ENCODE assay signal across 14 cellular contexts in the genomic region with DNA sequence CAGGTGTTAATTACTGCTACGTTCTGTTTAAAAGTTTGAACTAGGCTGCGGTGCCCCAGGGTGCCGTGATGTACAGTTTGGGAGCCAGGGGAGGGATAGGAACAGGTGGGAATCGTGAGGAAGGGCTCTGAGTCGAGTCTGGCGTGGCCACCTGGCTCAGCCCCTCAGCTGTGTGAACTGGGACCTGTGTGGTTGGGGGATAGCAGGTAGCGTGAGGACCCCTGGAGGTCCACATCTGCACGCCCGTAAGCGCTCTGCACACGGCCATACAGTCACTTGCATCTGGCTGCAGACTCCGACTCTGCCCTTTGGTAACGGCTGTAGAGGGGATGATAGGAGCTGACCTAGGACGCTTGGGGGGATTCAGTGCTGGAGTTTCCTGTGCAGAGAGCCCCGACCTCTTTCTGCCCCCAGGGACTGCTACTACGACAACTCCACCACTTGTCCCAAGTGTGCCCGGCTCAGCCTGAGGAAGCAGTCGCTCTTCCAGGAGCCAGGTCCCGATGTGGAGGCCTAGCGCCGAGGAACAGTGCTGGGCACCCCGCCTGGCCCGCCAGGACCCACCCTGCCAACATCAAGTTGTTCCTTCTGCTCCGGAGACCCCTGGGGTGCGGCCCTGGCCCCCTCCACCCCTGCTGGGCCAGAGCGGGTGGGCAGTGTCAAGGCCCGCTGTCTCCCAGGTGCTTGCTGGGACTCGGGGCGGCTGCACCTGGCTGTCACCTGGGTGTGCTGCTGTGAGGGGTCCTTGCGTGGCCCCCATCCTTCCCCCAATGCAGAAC. TPM values are rescaled to one million over a fixed set of nuclear protein-coding genes. Genes with fewer than 3 reads are reported as not detected.
DNase-seq lines count a peak whose midpoint lies in the region; ATAC-seq and TF ChIP-seq lines count a peak whose summit lies in the region.
"Had no signal": no experiment of that assay in that cellular context is flagged by ENCODE, and none has a peak within 500 bp of the region (broad histone marks: within the 10 kb centered on the region; RNA-seq: fewer than 3 reads in every experiment).

No MANE protein-coding gene starts in this region.

- dilution Hi-C loops in mammary epithelial cell (cut with HindIII; ENCODE audit: low sequenced_read_pairs), result no loop called here

- H3K23ac ChIP-seq in neuronal stem cell (ENCODE audit: low read depth, low read length, poor library complexity), result no peak overlapping the region

- H4K91ac ChIP-seq in neuronal stem cell (ENCODE audit: low read depth, low read length, poor library complexity), result no peak overlapping the region

- no peaks in the 10 kb centered on the region for H4K20me1 ChIP-seq in mammary epithelial cell (ENCODE audit: insufficient read depth, low read length)

- no peak overlapping the region for H3K4me3 Mint-ChIP-seq in stimulated activated naive CD8-positive, alpha-beta T cell treated with anti-CD3 and anti-CD28 coated beads, Interleukin-15, amount 100 ng/mL, for 72 hours
- H3K4me3 Mint-ChIP-seq in stimulated activated naive B cell treated with anti-CD40 and anti-IgM and Interleukin-4, amounts not matched to agents 10 μg/mL and 1 μg/mL and 100 μg/mL, for 72 hours, result no peak overlapping the region
- H3K4me3 Mint-ChIP-seq: B cell; CD4-positive, alpha-beta memory T cell had no signal

- peak; percentile 28 for ATAC-seq in stimulated activated naive CD8-positive, alpha-beta T cell treated with anti-CD3 and anti-CD28 coated beads, Interleukin-15, amount 100 ng/mL, for 72 hours
- no peak for ATAC-seq in stimulated activated naive CD8-positive, alpha-beta T cell treated with anti-CD3 and anti-CD28 coated beads, Interleukin-15, Interleukin-2, amounts not matched to agents 100 U/mL and 50 U/mL, for 24 hours
- ATAC-seq in esophagus mucosa, result peak; percentile 7
- ATAC-seq in stimulated activated naive B cell treated with anti-CD40 and anti-IgM and Interleukin-4, amounts not matched to agents 10 μg/mL and 1 μg/mL and 100 μg/mL, for 72 hours (replicated peaks), result no peak
- ATAC-seq: GM12878, HCT116 had no signal

- H3K79me1 ChIP-seq in neuronal stem cell (ENCODE audit: low read depth, low read length), result peaks cover 2% of the 10 kb centered on the region

- no TSS peak for BruUV-seq in mammary epithelial cell (replicated peaks; lab: Mats Ljungman, UMichigan)

- H3K36me3 Mint-ChIP-seq in stimulated activated naive B cell treated with anti-CD40 and anti-IgM and Interleukin-4, amounts not matched to agents 10 μg/mL and 1 μg/mL and 100 μg/mL, for 72 hours, result peaks cover 17 to 39% of the 10 kb centered on the region in 2 donors

- H3K4me2 ChIP-seq in neuronal stem cell (ENCODE audit: insufficient read depth, low read length, poor library complexity, severe bottlenecking) (no peak overlapping the region), mammary epithelial cell (ENCODE audit: insufficient read depth, low read depth, low read length) (no peak overlapping the region)

- H2BK12ac ChIP-seq in neuronal stem cell (ENCODE audit: low read length), result peak overlapping the region; percentile 41

- H3K9ac ChIP-seq in neuronal stem cell (ENCODE audit: low read depth, low read length, poor library complexity) (peak overlapping the region; percentile 21), mammary epithelial cell (ENCODE audit: insufficient read depth, low read length) (no peak overlapping the region)

- no peak overlapping the region for H3K27ac Mint-ChIP-seq in stimulated activated naive CD8-positive, alpha-beta T cell treated with anti-CD3 and anti-CD28 coated beads, Interleukin-15, amount 100 ng/mL, for 72 hours
- H3K27ac Mint-ChIP-seq in stimulated activated naive B cell treated with anti-CD40 and anti-IgM and Interleukin-4, amounts not matched to agents 10 μg/mL and 1 μg/mL and 100 μg/mL, for 72 hours, result no peak overlapping the region
- H3K27ac Mint-ChIP-seq: B cell had no signal

- H3K27me3 ChIP-seq in neuronal stem cell (ENCODE audit: control insufficient read depth in 3 of 3, insufficient read depth in 3 of 3, low read depth in 1 of 3, low read length in 3 of 3) (no peaks in the 10 kb centered on the region), mammary epithelial cell (ENCODE audit: insufficient read depth, low read length) (no peaks in the 10 kb centered on the region)

- H3K9me3 ChIP-seq in neuronal stem cell (replicated peaks in 1 of 2; ENCODE audit: control insufficient read depth in 2 of 2, insufficient read depth in 1 of 2, low read depth in 1 of 2, low read length in 2 of 2), result peaks cover 7 to 9% of the 10 kb centered on the region in 2 donors
- H3K9me3 ChIP-seq in mammary epithelial cell (replicated peaks; ENCODE audit: insufficient read depth, low read length), result no peaks in the 10 kb centered on the region

- no peaks in the 10 kb centered on the region for H3K27me3 Mint-ChIP-seq in stimulated activated naive CD8-positive, alpha-beta T cell treated with anti-CD3 and anti-CD28 coated beads, Interleukin-15, amount 100 ng/mL, for 72 hours
- no peaks in the 10 kb centered on the region for H3K27me3 Mint-ChIP-seq in stimulated activated naive B cell treated with anti-CD40 and anti-IgM and Interleukin-4, amounts not matched to agents 10 μg/mL and 1 μg/mL and 100 μg/mL, for 72 hours
- H3K27me3 Mint-ChIP-seq: B cell; CD4-positive, alpha-beta memory T cell had no signal

- H2AFZ ChIP-seq in neuronal stem cell (ENCODE audit: low read length) (no peak overlapping the region), mammary epithelial cell (ENCODE audit: low read depth, low read length) (no peak overlapping the region)

- H4K8ac ChIP-seq in neuronal stem cell (ENCODE audit: low read depth, low read length), result no peak overlapping the region

- WGBS in neuronal stem cell (ENCODE audit: extremely low coverage in 2 of 2, insufficient read length in 2 of 2, insufficient replicate concordance in 1 of 2), 2 donors, result no CpG with 5 or more reads among the region's 30 CpGs
- WGBS in mammary epithelial cell (ENCODE audit: low coverage, missing lambda C conversion rate), result 85% methylated on average over 29 of the region's 30 CpGs

- H3K4me1 Mint-ChIP-seq in stimulated activated naive CD8-positive, alpha-beta T cell treated with anti-CD3 and anti-CD28 coated beads, Interleukin-15, amount 100 ng/mL, for 72 hours, result peaks cover 6% of the 10 kb centered on the region
- H3K4me1 Mint-ChIP-seq in stimulated activated naive B cell treated with anti-CD40 and anti-IgM and Interleukin-4, amounts not matched to agents 10 μg/mL and 1 μg/mL and 100 μg/mL, for 72 hours, result peaks cover 7 to 29% of the 10 kb centered on the region in 2 donors

- no peak overlapping the region for H3K14ac ChIP-seq in neuronal stem cell (ENCODE audit: low read length)

- H3K36me3 ChIP-seq in neuronal stem cell (replicated peaks in 1 of 2; ENCODE audit: control insufficient read depth in 2 of 2, insufficient read depth in 2 of 2, low read length in 2 of 2), result peaks cover 15 to 51% of the 10 kb centered on the region in 2 donors
- no peaks in the 10 kb centered on the region for H3K36me3 ChIP-seq in mammary epithelial cell (ENCODE audit: insufficient read depth, low read length)

- H3K4me1 ChIP-seq in neuronal stem cell (ENCODE audit: control insufficient read depth in 2 of 2, insufficient read depth in 1 of 2, low read depth in 1 of 2, low read length in 2 of 2) (peaks cover 11 to 12% of the 10 kb centered on the region in 2 donors), mammary epithelial cell (ENCODE audit: insufficient read depth, low read length) (no peaks in the 10 kb centered on the region)

- H2BK120ac ChIP-seq in neuronal stem cell (ENCODE audit: low read depth, low read length), result no peak overlapping the region

- H2BK15ac ChIP-seq in neuronal stem cell (ENCODE audit: low read length), result no peak overlapping the region

- no peak overlapping the region for H3K18ac ChIP-seq in neuronal stem cell (ENCODE audit: low read length)

- no peak overlapping the region for H2BK5ac ChIP-seq in neuronal stem cell (ENCODE audit: low read length)

- in situ Hi-C loops in mammary epithelial cell (cut with MboI; ENCODE audit: low sequenced_read_pairs in 2 of 2), result no loop called here

- H3K4me3 ChIP-seq in neuronal stem cell (ENCODE audit: low read length in 2 of 2) (no peak overlapping the region), mammary epithelial cell (replicated peaks in 1 of 3; ENCODE audit: insufficient read depth in 1 of 3, low read depth in 2 of 3, low read length in 3 of 3) (no peak overlapping the region)
- H3K4me3 ChIP-seq: GM12878 had no signal

- intact Hi-C loops in mammary epithelial cell (cut with micrococcal nuclease), result no loop called here

- peaks cover 5% of the 10 kb centered on the region for H3K79me2 ChIP-seq in mammary epithelial cell (ENCODE audit: insufficient read depth, low read length)

- no peak overlapping the region for H3K4ac ChIP-seq in neuronal stem cell (ENCODE audit: low read length)

- H2AK5ac ChIP-seq in neuronal stem cell (ENCODE audit: low read depth, low read length), result no peak overlapping the region

- no peak for TF ChIP-seq CTCF in mammary epithelial cell (conservative IDR thresholded peaks at IDR 0.05 in 1 of 2, IDR thresholded peaks at IDR 0.05 in 1 of 2; ENCODE audit: extremely low read depth in 1 of 2, insufficient read depth in 1 of 2, low read depth in 1 of 2, low read length in 2 of 2)

- H3K9me3 Mint-ChIP-seq in stimulated activated naive CD8-positive, alpha-beta T cell treated with anti-CD3 and anti-CD28 coated beads, Interleukin-15, amount 100 ng/mL, for 72 hours, result no peaks in the 10 kb centered on the region
- no peaks in the 10 kb centered on the region for H3K9me3 Mint-ChIP-seq in stimulated activated naive B cell treated with anti-CD40 and anti-IgM and Interleukin-4, amounts not matched to agents 10 μg/mL and 1 μg/mL and 100 μg/mL, for 72 hours
- H3K9me3 Mint-ChIP-seq: CD4-positive, alpha-beta memory T cell had no signal

- DNase-seq in stimulated activated naive CD8-positive, alpha-beta T cell treated with anti-CD3 and anti-CD28 coated beads, Interleukin-15, amount 100 ng/mL, for 72 hours, result no peak
- no peak for DNase-seq in stimulated activated naive CD8-positive, alpha-beta T cell treated with anti-CD3 and anti-CD28 coated beads, Interleukin-15, Interleukin-2, amounts not matched to agents 100 U/mL and 50 U/mL, for 24 hours
- no peak for DNase-seq in neuronal stem cell (ENCODE audit: low spot score)
- DNase-seq in mammary epithelial cell, result no peak
- no peak for DNase-seq in NCI-H345 treated with DMSO at 0.1 percent for 48 hours (lab: John Stamatoyannopoulos, UW; ENCODE audit: unreplicated experiment)
- no peak for DNase-seq in stimulated activated naive B cell treated with anti-CD40 and anti-IgM and Interleukin-4, amounts not matched to agents 10 μg/mL and 1 μg/mL and 100 μg/mL, for 72 hours
- no peak for DNase-seq in hippocampal formation (lab: John Stamatoyannopoulos, UW)
- DNase-seq: CD4-positive, alpha-beta memory T cell; DMS79 had no signal

- CTCF ChIA-PET in mammary epithelial cell (lab: Charles Lee; ENCODE audit: low non-redundant PET), result no interaction called here

- H3K27ac ChIP-seq in neuronal stem cell (replicated peaks; ENCODE audit: low read length) (no peak overlapping the region), mammary epithelial cell (ENCODE audit: insufficient read depth, low read depth, low read length) (no peak overlapping the region)
- H3K27ac ChIP-seq: C4-2B had no signal

RNA-seq across cellular contexts. Expression of a gene that starts 17.1 kb away (rescaled TPM):
- total RNA-seq in esophagus mucosa, result 29.9 TPM
- polyA plus RNA-seq in neuronal stem cell (2013, experiment 1 of 2), result 52.9 TPM
- 52.2 TPM for polyA plus RNA-seq in neuronal stem cell (2013, experiment 2 of 2)
- total RNA-seq in mammary epithelial cell, result 10 to 100 TPM; 68.3 to 96.1 TPM
- polyA plus RNA-seq in mammary epithelial cell, result 115 TPM
- polyA minus RNA-seq in mammary epithelial cell, result 45.0 TPM

RNA-seq across cellular contexts. Expression of a gene that starts 42.5 kb away (rescaled TPM):
- total RNA-seq in esophagus mucosa (22.0 TPM), mammary epithelial cell (100 to 1,000 TPM in 1 of 2 donors, 10 to 100 TPM in 1; 99.5 to 103 TPM)
- 121 TPM for polyA plus RNA-seq in neuronal stem cell (2013, experiment 1 of 2)
- polyA plus RNA-seq in neuronal stem cell (2013, experiment 2 of 2), result 119 TPM
- polyA plus RNA-seq in mammary epithelial cell, result 110 TPM
- 135 TPM for polyA minus RNA-seq in mammary epithelial cell
- polyA plus RNA-seq: CD4-positive, alpha-beta memory T cell had no signal

RNA-seq across cellular contexts. Expression of a gene that starts 47.0 kb away (rescaled TPM):
- 1.6 TPM for total RNA-seq in esophagus mucosa
- polyA plus RNA-seq in neuronal stem cell (2013, experiment 1 of 2), result 2.1 TPM
- 2.1 TPM for polyA plus RNA-seq in neuronal stem cell (2013, experiment 2 of 2)
- total RNA-seq in mammary epithelial cell, result 1 to 10 TPM; 1.7 to 6.8 TPM
- 1.7 TPM for polyA plus RNA-seq in mammary epithelial cell
- not detected for polyA minus RNA-seq in mammary epithelial cell

RNA-seq across cellular contexts. Expression of a gene that starts 53.6 kb away (rescaled TPM):
- 13.9 TPM for total RNA-seq in esophagus mucosa
- 35.6 TPM for polyA plus RNA-seq in neuronal stem cell (2013, experiment 1 of 2)
- polyA plus RNA-seq in neuronal stem cell (2013, experiment 2 of 2), result 34.0 TPM
- total RNA-seq in mammary epithelial cell, result 1 to 10 TPM; 3.5 to 4.1 TPM
- 3.9 TPM for polyA plus RNA-seq in mammary epithelial cell
- polyA minus RNA-seq in mammary epithelial cell, result 0.57 TPM

Comparison
In these comparisons a context has a peak if more than half of its experiments do, and no peak if none do; other contexts are left out.
1. ATAC-seq: peak in stimulated activated naive CD8-positive, alpha-beta T cell treated with anti-CD3 and anti-CD28 coated beads, Interleukin-15, amount 100 ng/mL, for 72 hours (single experiment) and esophagus mucosa (single experiment); none in stimulated activated naive CD8-positive, alpha-beta T cell treated with anti-CD3 and anti-CD28 coated beads, Interleukin-15, Interleukin-2, amounts not matched to agents 100 U/mL and 50 U/mL, for 24 hours (single experiment) and stimulated activated naive B cell treated with anti-CD40 and anti-IgM and Interleukin-4, amounts not matched to agents 10 μg/mL and 1 μg/mL and 100 μg/mL, for 72 hours (0 of 2).